2 cellular contexts compared by ENCODE assay signal in genomic region chr3:59820352-59820934, GRCh38.
TF ChIP-seq lines count a peak whose summit lies in the region.

No MANE protein-coding gene starts in this region.

TF ChIP-seq in IMR-90, 13 proteins besides CTCF, POLR2A, EP300 and RAD21:
- TF ChIP-seq CHD1 (IDR thresholded peaks at IDR 0.05; ENCODE audit: low read depth, low read length) (no peak), ELK1 (IDR thresholded peaks at IDR 0.05; ENCODE audit: borderline replicate concordance, low read depth, low read length) (no peak), MAFK (IDR thresholded peaks at IDR 0.05; ENCODE audit: low read depth, low read length) (no peak), FOS (IDR thresholded peaks at IDR 0.05; ENCODE audit: low read depth, low read length) (peak; percentile 5; the same call in 1 of the 2 replicates), RCOR1 (IDR thresholded peaks at IDR 0.05; ENCODE audit: insufficient replicate concordance, low read length) (no peak), CEBPB (IDR thresholded peaks at IDR 0.05; ENCODE audit: low read depth, low read length) (peak; percentile 27; the same call in 1 of the 2 replicates), USF2 (IDR thresholded peaks at IDR 0.05; ENCODE audit: low read depth, low read length) (no peak)

TF ChIP-seq in K562, 482 proteins besides CTCF, POLR2A, EP300 and RAD21:
- TF ChIP-seq ZNF174 (CRISPR knock-in tag; IDR thresholded peaks at IDR 0.05) (no peak), HNRNPUL1 (IDR thresholded peaks at IDR 0.05; ENCODE audit: low read length) (no peak), KLF16 (IDR thresholded peaks at IDR 0.05) (no peak), FOXA1 (IDR thresholded peaks at IDR 0.05; ENCODE audit: borderline replicate concordance) (no peak), ZBTB40 (IDR thresholded peaks at IDR 0.05) (peak; percentile 79), ZBTB40 (CRISPR knock-in tag; IDR thresholded peaks at IDR 0.05) (no peak), STAT5B (CRISPR knock-in tag; IDR thresholded peaks at IDR 0.05) (no peak), GATA2 (CRISPR knock-in tag; IDR thresholded peaks at IDR 0.05) (no peak), PTRF (tag; IDR thresholded peaks at IDR 0.05) (no peak)
